26 cellular contexts compared by ENCODE assay signal in the genomic region with DNA sequence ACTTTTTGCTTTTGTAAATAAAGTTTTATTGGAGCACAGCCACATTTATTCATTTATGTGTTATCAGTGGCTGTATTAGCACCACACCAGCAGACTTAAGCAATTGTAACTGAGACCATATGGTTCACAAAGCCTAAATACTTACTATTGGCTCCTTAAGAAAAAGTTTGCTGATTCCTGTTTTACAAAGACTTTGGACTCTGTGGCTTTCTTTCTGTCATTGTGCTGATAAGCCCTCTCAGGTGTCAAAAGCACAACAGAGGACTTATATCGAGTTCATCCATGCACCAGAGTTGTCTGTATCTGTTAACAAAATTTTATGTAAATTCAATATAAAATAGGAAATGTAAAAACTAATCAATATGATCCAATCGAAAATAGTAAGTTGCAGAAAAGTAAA. TPM values are rescaled to one million over a fixed set of nuclear protein-coding genes. Genes with fewer than 3 reads are reported as not detected.
DNase-seq lines count a peak whose midpoint lies in the region; ATAC-seq, FAIRE-seq and TF ChIP-seq lines count a peak whose summit lies in the region.
"Had no signal": no experiment of that assay in that cellular context is flagged by ENCODE, and none has a peak within 500 bp of the region (broad histone marks: within the 10 kb centered on the region; RNA-seq: fewer than 3 reads in every experiment).

No MANE protein-coding gene starts in this region.

- TF ChIP-seq CTCF in GM12878 (IDR thresholded peaks at IDR 0.05 in 2 of 3, conservative IDR thresholded peaks at IDR 0.05 in 1 of 3; ENCODE audit: control insufficient read depth in 2 of 3, extremely low read depth in 1 of 3, insufficient read depth in 1 of 3, low read depth in 3 of 3, low read length in 3 of 3) (no peak), neural progenitor cell (IDR thresholded peaks at IDR 0.05) (no peak)

- H2AFZ ChIP-seq in GM12878 (ENCODE audit: control insufficient read depth, low read depth, low read length) (no peak overlapping the region), neural progenitor cell (replicated peaks) (peak overlapping the region; percentile 40)

- no peaks in the 10 kb centered on the region for H3K9me3 Mint-ChIP-seq in neural progenitor cell

- no TSS peak for BruUV-seq in GM12878 (replicated peaks; lab: Mats Ljungman, UMichigan)

- POLR2A ChIA-PET in GM12878 (lab: Charles Lee) = no interaction called here

- SMC1A ChIA-PET in GM12878 (lab: Charles Lee; ENCODE audit: uncharacterized antibody, unreplicated experiment) = no interaction called here

- intact Hi-C loops in GM12878 (cut with micrococcal nuclease; ENCODE audit: unreplicated experiment) = no loop called here

- WGBS in GM12878 (ENCODE audit: insufficient coverage, insufficient replicate concordance, low lambda C conversion rate, missing lambda C conversion rate) = 4% methylated on average over 2 of the region's 2 CpGs
- 35 to 71% (median 40%) methylated on average over 2 of the region's 2 CpGs for WGBS in small intestine, 3 donors

- H3K4me1 Mint-ChIP-seq in neural progenitor cell = no peaks in the 10 kb centered on the region
- H3K4me1 Mint-ChIP-seq: CD14-positive monocyte; CD4-positive, alpha-beta memory T cell; CD4-positive, CD25-positive, alpha-beta regulatory T cell; CD8-positive, alpha-beta memory T cell had no signal

- no peak for TF ChIP-seq RAD21 in GM12878 (IDR thresholded peaks at IDR 0.05; ENCODE audit: insufficient read depth, low read depth, low read length)

- no peaks in the 10 kb centered on the region for H3F3A ChIP-seq in neural progenitor cell (ENCODE audit: low read depth)

- H3K4me3 ChIP-seq in GM12878 (no peak overlapping the region), neural progenitor cell (no peak overlapping the region), small intestine (ENCODE audit: low read depth in 1 of 2, low read length in 2 of 2) (no peak overlapping the region)
- H3K4me3 ChIP-seq: BLaER1 had no signal

- no peak for TF ChIP-seq POLR2A in GM12878 (IDR thresholded peaks at IDR 0.05; ENCODE audit: low read depth, low read length)

- H3K4me2 ChIP-seq in GM12878 (ENCODE audit: control insufficient read depth, insufficient read depth) (no peak overlapping the region), neural progenitor cell (no peak overlapping the region)
- H3K4me2 ChIP-seq: BLaER1 had no signal

- CTCF ChIA-PET in GM12878 (lab: Yijun Ruan, JAX) = no interaction called here

- no peak overlapping the region for H3K4me3 Mint-ChIP-seq in neural progenitor cell
- H3K4me3 Mint-ChIP-seq: CD4-positive, alpha-beta memory T cell; CD4-positive, CD25-positive, alpha-beta regulatory T cell; CD8-positive, alpha-beta memory T cell had no signal

- H3K27ac ChIP-seq in GM12878 (ENCODE audit: control insufficient read depth, insufficient read depth) (no peak overlapping the region), neural progenitor cell (no peak overlapping the region), small intestine (ENCODE audit: low read depth in 1 of 2, low read length in 1 of 2) (no peak overlapping the region)
- H3K27ac ChIP-seq: BLaER1 had no signal

- DNase-seq in HuH-7 (ENCODE audit: low spot score) (peak; percentile 15), GM12878 (ENCODE audit: low read depth, low spot score) (no peak), neural progenitor cell (ENCODE audit: low spot score) (no peak), small intestine (peak; percentile 63), GM03348 (ENCODE audit: low spot score) (no peak), globus pallidus (ENCODE audit: low spot score) (no peak), SHP77 treated with DMSO at 0.1 percent for 48 hours (lab: John Stamatoyannopoulos, UW) (no peak)
- DNase-seq: 8988T; ACHN; BE2C; C1 segment of cervical spinal cord; CD4-positive, alpha-beta memory T cell; CD4-positive, CD25-positive, alpha-beta regulatory T cell; CD8-positive, alpha-beta memory T cell; COR-L47; DMS 273 treated with DMSO at 0.1 percent for 48 hours; DMS153; DMS53; DMS79; DND-41; EL; GDM1 had no signal

- no peaks in the 10 kb centered on the region for H3K4me1 ChIP-seq in GM12878 (ENCODE audit: control insufficient read depth, insufficient read depth, low read length)
- H3K4me1 ChIP-seq in neural progenitor cell = no peaks in the 10 kb centered on the region
- H3K4me1 ChIP-seq in small intestine (ENCODE audit: control insufficient read depth in 2 of 2, insufficient read depth in 1 of 2, low read depth in 1 of 2, low read length in 1 of 2) = no peaks in the 10 kb centered on the region
- H3K4me1 ChIP-seq: BE2C, BLaER1 had no signal

- H3K36me3 ChIP-seq in GM12878 (ENCODE audit: control insufficient read depth in 2 of 2, insufficient read depth in 2 of 2, low read length in 1 of 2) (no peaks in the 10 kb centered on the region), neural progenitor cell (no peaks in the 10 kb centered on the region), small intestine (ENCODE audit: control insufficient read depth in 2 of 2, insufficient read depth in 2 of 2, low read length in 2 of 2) (no peaks in the 10 kb centered on the region)
- H3K36me3 ChIP-seq: BE2C, BLaER1 had no signal

- H3K27ac Mint-ChIP-seq in neural progenitor cell = no peak overlapping the region
- H3K27ac Mint-ChIP-seq: CD14-positive monocyte; CD4-positive, alpha-beta memory T cell; CD4-positive, CD25-positive, alpha-beta regulatory T cell; CD8-positive, alpha-beta memory T cell had no signal

- RAD21 ChIA-PET in GM12878 (lab: Charles Lee; ENCODE audit: unreplicated experiment) = no interaction called here

- H3K36me3 Mint-ChIP-seq in neural progenitor cell = no peaks in the 10 kb centered on the region
- H3K36me3 Mint-ChIP-seq: CD14-positive monocyte; CD4-positive, alpha-beta memory T cell; CD4-positive, CD25-positive, alpha-beta regulatory T cell; CD8-positive, alpha-beta memory T cell had no signal

- ATAC-seq in GM12878 = no peak
- ATAC-seq in GM18517 (IDR thresholded peaks at IDR 0.05; ENCODE audit: unreplicated experiment) = no peak

- no peaks in the 10 kb centered on the region for H3K27me3 Mint-ChIP-seq in neural progenitor cell (ENCODE audit: insufficient read depth, low read depth)
- H3K27me3 Mint-ChIP-seq: CD4-positive, CD25-positive, alpha-beta regulatory T cell had no signal

- in situ Hi-C loops in GM12878 (cut with MboI) = no loop called here

- H4K20me1 ChIP-seq in GM12878 (ENCODE audit: control insufficient read depth, insufficient read depth) (no peaks in the 10 kb centered on the region), neural progenitor cell (ENCODE audit: low read depth) (no peaks in the 10 kb centered on the region)
- H4K20me1 ChIP-seq: BLaER1 had no signal

- no peak for TF ChIP-seq EP300 in GM12878 (IDR thresholded peaks at IDR 0.05; ENCODE audit: borderline replicate concordance in 1 of 2, control insufficient read depth in 1 of 2, low read depth in 2 of 2, low read length in 2 of 2)

- H3K9ac ChIP-seq in GM12878 (ENCODE audit: control insufficient read depth, insufficient read depth, low read length) (no peak overlapping the region), neural progenitor cell (no peak overlapping the region)
- H3K9ac ChIP-seq: BLaER1 had no signal

- no peaks in the 10 kb centered on the region for H3K27me3 ChIP-seq in GM12878 (replicated peaks in 1 of 2; ENCODE audit: control insufficient read depth in 2 of 2, insufficient read depth in 2 of 2, low read length in 1 of 2)
- no peaks in the 10 kb centered on the region for H3K27me3 ChIP-seq in neural progenitor cell
- no peaks in the 10 kb centered on the region for H3K27me3 ChIP-seq in small intestine (ENCODE audit: control insufficient read depth in 2 of 2, insufficient read depth in 2 of 2, low read length in 2 of 2)
- H3K27me3 ChIP-seq: BE2C, BLaER1 had no signal

- H3K79me2 ChIP-seq in GM12878 (ENCODE audit: control insufficient read depth, insufficient read depth, low read length) (no peaks in the 10 kb centered on the region), neural progenitor cell (ENCODE audit: low read depth) (no peaks in the 10 kb centered on the region)

- H3K9me3 ChIP-seq in GM12878 (replicated peaks; ENCODE audit: control insufficient read depth, insufficient read depth, low read length) (no peaks in the 10 kb centered on the region), neural progenitor cell (ENCODE audit: low read depth) (no peaks in the 10 kb centered on the region), small intestine (ENCODE audit: control insufficient read depth, low read depth) (no peaks in the 10 kb centered on the region)
- H3K9me3 ChIP-seq: BE2C, BLaER1 had no signal

- FAIRE-seq in GM12878 (lab: Jason Lieb, UNC) (no peak), small intestine (lab: Jason Lieb, UNC) (no peak)
- FAIRE-seq: A204.1 had no signal

RNA-seq across cellular contexts. Expression of gene PCSK5, which starts 55.6 kb away (rescaled TPM):
- not detected in 2 replicates for total RNA-seq in GM12878 (2013; cell fraction: nucleolus; rRNA removed)
- total RNA-seq in GM12878 (2014; rRNA removed) (0.06 TPM in 1 of 2 replicates, not detected in the other), GM12878 (2014; rRNA removed; fragmentation: Illumina TruSeq; extraction: Trizol) (0.04 TPM in 1 of 2 replicates, not detected in the other), GM12878 (2021) (0.11 and 0.13 TPM in 2 replicates), neural progenitor cell (ENCODE audit: low replicate concordance) (23.4 and 30.0 TPM in 2 replicates)
- polyA plus RNA-seq in GM12878 (2011; ENCODE audit: low read depth) = not detected
- polyA plus RNA-seq in GM12878 (2011; rRNA removed) (0.04 TPM in 1 of 2 replicates, not detected in the other), GM12878 (2014; fragmentation: Illumina TruSeq; extraction: Trizol) (0.01 TPM in 1 of 2 replicates, not detected in the other), GM12878 (2014; fragmentation: Nextera tagmentation; extraction: Ambion mirVana) (under 1 TPM in 1 of 2 experiments, not detected in 1; 0.04 TPM), GM12878 (2014; rRNA removed) (0.04 TPM in 1 of 2 replicates, not detected in the other), GM12878 (2016; fragmentation: Nextera tagmentation; extraction: Ambion mirVana) (under 1 TPM in 1 of 2 experiments, not detected in 1; 0.12 TPM), small intestine (10 to 100 TPM; 10.3 to 18.9 (median 14.3) TPM)
- polyA plus RNA-seq in GM12878 (2011; cell fraction: cytosol; rRNA removed) = 0.02 TPM in 1 of 2 replicates, not detected in the other
- polyA plus RNA-seq in GM12878 (2011; cell fraction: nucleus; rRNA removed) = not detected in 2 replicates
- not detected in 2 replicates for polyA plus RNA-seq in GM12878 (2012)
- polyA minus RNA-seq in GM12878 (2011; rRNA and poly(A)+ RNA removed) = not detected in 2 replicates
- polyA minus RNA-seq in GM12878 (2011; cell fraction: cytosol; rRNA and poly(A)+ RNA removed) = not detected in 2 replicates
- not detected in 2 replicates for polyA minus RNA-seq in GM12878 (2011; cell fraction: nucleus; rRNA and poly(A)+ RNA removed)

Comparison
In these comparisons a context has a peak if more than half of its experiments do, and no peak if none do; other contexts are left out.
1. DNase-seq: peak in HuH-7 (single experiment) and small intestine (single experiment); none in GM12878 (single experiment), neural progenitor cell (single experiment), GM03348 (single experiment), globus pallidus (single experiment) and SHP77 treated with DMSO at 0.1 percent for 48 hours (single experiment).
2. RNA of gene PCSK5, which starts 55.6 kb away (total RNA-seq): 23.4 to 30.0 TPM in neural progenitor cell; 0.04 to 0.13 TPM in GM12878; every median in the first group is over 10 times any median in the second.